14 cellular contexts compared by ENCODE assay signal in the genomic region with DNA sequence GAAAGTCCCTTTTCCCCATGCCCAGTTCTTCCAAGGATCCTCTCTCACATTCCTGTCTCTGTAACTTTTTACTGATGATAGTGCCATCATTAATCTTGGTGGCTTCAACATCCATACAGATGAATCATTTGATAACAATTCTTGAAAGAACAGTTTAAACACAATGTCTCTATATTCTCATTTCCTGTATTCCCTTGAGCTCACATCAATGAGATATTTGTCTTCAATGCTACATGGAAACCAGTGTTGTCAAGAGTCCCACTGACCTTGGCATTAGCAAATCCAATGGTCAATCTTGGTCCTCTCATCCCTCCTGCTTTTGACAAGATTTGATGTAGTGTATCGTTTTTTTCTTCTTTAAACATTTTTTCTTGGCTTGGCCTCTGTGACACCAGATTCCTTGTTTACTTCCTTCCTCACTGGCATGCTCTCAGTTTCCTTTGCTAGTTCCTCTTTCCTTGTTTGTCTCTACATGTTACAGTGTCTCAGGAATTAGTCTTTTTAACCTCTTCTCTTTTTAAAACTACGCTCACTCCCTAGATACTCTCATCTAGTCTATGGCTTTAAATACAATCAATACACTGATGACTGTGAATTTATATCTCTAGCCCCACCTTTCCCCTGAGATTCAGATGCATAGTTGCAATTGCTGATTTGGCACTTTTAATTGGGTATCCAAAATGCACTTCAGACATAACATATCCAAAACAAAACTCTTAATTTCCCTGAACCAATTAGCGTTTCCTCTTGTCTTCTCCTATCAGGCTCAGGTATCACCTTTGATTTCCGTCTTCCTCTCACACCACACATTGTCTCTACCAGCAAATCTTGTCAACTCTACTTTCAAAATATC.
DNase-seq lines count a peak whose midpoint lies in the region; ATAC-seq and TF ChIP-seq lines count a peak whose summit lies in the region.
"Had no signal": no experiment of that assay in that cellular context is flagged by ENCODE, and none has a peak within 500 bp of the region (broad histone marks: within the 10 kb centered on the region; RNA-seq: fewer than 3 reads in every experiment).

No MANE protein-coding gene starts in this region.

- H3K79me2 ChIP-seq in GM23248 (ENCODE audit: insufficient read depth), result no peaks in the 10 kb centered on the region
- no peaks in the 10 kb centered on the region for H3K79me2 ChIP-seq in osteoblast (ENCODE audit: insufficient read depth, low read length)
- no peaks in the 10 kb centered on the region for H3K79me2 ChIP-seq in H9 (ENCODE audit: insufficient read depth, low read length)

- peaks cover 46% of the 10 kb centered on the region for H3K4me1 ChIP-seq in GM23248 (ENCODE audit: insufficient read depth)
- H3K4me1 ChIP-seq in osteoblast (ENCODE audit: insufficient read depth, low read length), result peaks cover 2% of the 10 kb centered on the region
- no peaks in the 10 kb centered on the region for H3K4me1 ChIP-seq in H9 (ENCODE audit: insufficient read depth, low read length)
- H3K4me1 ChIP-seq: suprapubic skin had no signal

- no peak overlapping the region for H3K23ac ChIP-seq in H9 (ENCODE audit: insufficient read length, low read depth, low read length)

- no peaks in the 10 kb centered on the region for H3K27me3 ChIP-seq in GM23248 (replicated peaks; ENCODE audit: insufficient read depth)
- no peaks in the 10 kb centered on the region for H3K27me3 ChIP-seq in osteoblast (ENCODE audit: insufficient read depth, low read length)
- H3K27me3 ChIP-seq in H9 (ENCODE audit: insufficient read depth, low read length), result no peaks in the 10 kb centered on the region
- H3K27me3 ChIP-seq: suprapubic skin had no signal

- H3K79me1 ChIP-seq in H9 (ENCODE audit: insufficient read depth, low read depth, low read length, poor library complexity, severe bottlenecking), result no peaks in the 10 kb centered on the region

- H2BK120ac ChIP-seq in H9 (ENCODE audit: low read depth, low read length, poor library complexity, severe bottlenecking), result no peak overlapping the region

- no peak overlapping the region for H3K14ac ChIP-seq in H9 (ENCODE audit: insufficient read depth, low read length)

- no peak overlapping the region for H3T11ph ChIP-seq in H9 (ENCODE audit: low read length)

- H3K9me3 ChIP-seq in GM23248 (ENCODE audit: low read depth) (no peaks in the 10 kb centered on the region), osteoblast (ENCODE audit: low read depth, low read length) (no peaks in the 10 kb centered on the region), H9 (ENCODE audit: control insufficient read depth, low read depth, low read length) (no peaks in the 10 kb centered on the region)
- H3K9me3 ChIP-seq: suprapubic skin had no signal

- H3K4me1 Mint-ChIP-seq in central memory CD8-positive, alpha-beta T cell, result no peaks in the 10 kb centered on the region
- H3K4me1 Mint-ChIP-seq in H9, result no peaks in the 10 kb centered on the region

- H4K20me1 ChIP-seq in GM23248 (ENCODE audit: insufficient read depth), result no peaks in the 10 kb centered on the region
- H4K20me1 ChIP-seq in osteoblast (ENCODE audit: insufficient read depth, low read length), result no peaks in the 10 kb centered on the region
- H4K20me1 ChIP-seq in H9 (ENCODE audit: control insufficient read depth, insufficient read depth, insufficient read length), result no peaks in the 10 kb centered on the region

- no peak overlapping the region for H2BK20ac ChIP-seq in H9 (ENCODE audit: low read depth, low read length, poor library complexity, severe bottlenecking)

- no peak overlapping the region for H4K8ac ChIP-seq in H9 (replicated peaks; ENCODE audit: insufficient read length, low read depth, low read length)

- no peak overlapping the region for H2BK5ac ChIP-seq in H9 (ENCODE audit: insufficient read length, low read length)

- no peaks in the 10 kb centered on the region for H3K9me3 Mint-ChIP-seq in central memory CD8-positive, alpha-beta T cell
- H3K9me3 Mint-ChIP-seq in H9, result no peaks in the 10 kb centered on the region

- no peak overlapping the region for H3K4ac ChIP-seq in H9 (ENCODE audit: low read depth, low read length)

- no peak overlapping the region for H4K5ac ChIP-seq in H9 (ENCODE audit: insufficient read length, low read depth, low read length)

- H3K4me2 ChIP-seq in GM23248 (ENCODE audit: unreplicated experiment) (no peak overlapping the region), osteoblast (ENCODE audit: insufficient read depth, low read length) (no peak overlapping the region), H9 (ENCODE audit: insufficient read depth, insufficient read length, low read length) (no peak overlapping the region)

- in situ Hi-C loops in GM23248 (cut with MboI), result loop anchor here (10.0 kb wide), 1 partner anchor 248 kb away; no protein-coding TSS in a partner anchor

- no peak overlapping the region for H3K4me3 Mint-ChIP-seq in central memory CD8-positive, alpha-beta T cell
- H3K4me3 Mint-ChIP-seq in H9, result no peak overlapping the region

- peak overlapping the region; percentile 10 for H3K27ac Mint-ChIP-seq in central memory CD8-positive, alpha-beta T cell (ENCODE audit: low read depth)
- no peak overlapping the region for H3K27ac Mint-ChIP-seq in H9

- H3K36me3 Mint-ChIP-seq in central memory CD8-positive, alpha-beta T cell (ENCODE audit: insufficient read depth), result peaks cover 1% of the 10 kb centered on the region
- no peaks in the 10 kb centered on the region; a peak in 1 of 7 replicates for H3K36me3 Mint-ChIP-seq in H9 (ENCODE audit: insufficient read depth in 1 of 3, low read depth in 3 of 3)

- no peak overlapping the region for H2AFZ ChIP-seq in GM23248
- no peak overlapping the region for H2AFZ ChIP-seq in osteoblast (ENCODE audit: low read length)
- no peak overlapping the region for H2AFZ ChIP-seq in H9 (ENCODE audit: low read length)

- H3K36me3 ChIP-seq in GM23248 (ENCODE audit: low read depth), result peaks cover 10% of the 10 kb centered on the region; the same call in 1 of the 2 replicates
- no peaks in the 10 kb centered on the region for H3K36me3 ChIP-seq in osteoblast (ENCODE audit: insufficient read depth, low read length)

- no peaks in the 10 kb centered on the region for H3K9me2 ChIP-seq in GM23248 (ENCODE audit: insufficient read depth)

- peak overlapping the region; percentile 47; the same call in 1 of the 2 replicates for H3K27ac ChIP-seq in GM23248
- no peak overlapping the region for H3K27ac ChIP-seq in osteoblast (ENCODE audit: low read depth, low read length)
- H3K27ac ChIP-seq in H9 (ENCODE audit: insufficient read length, low read depth, low read length), result no peak overlapping the region
- H3K27ac ChIP-seq: suprapubic skin had no signal

- H3K56ac ChIP-seq in H9 (ENCODE audit: insufficient read length, low read depth, low read length), result no peak overlapping the region

- no peaks in the 10 kb centered on the region for H3K27me3 Mint-ChIP-seq in central memory CD8-positive, alpha-beta T cell
- no peaks in the 10 kb centered on the region for H3K27me3 Mint-ChIP-seq in H9 (ENCODE audit: low read depth)

- TF ChIP-seq CTCF in osteoblast (IDR thresholded peaks at IDR 0.05; ENCODE audit: extremely low read depth, low read depth, low read length) (no peak), H9 (conservative IDR thresholded peaks at IDR 0.05) (no peak)

- no peak for ATAC-seq in central memory CD8-positive, alpha-beta T cell (replicated peaks; ENCODE audit: extremely low read depth, poor library complexity, severe bottlenecking)
- ATAC-seq in HG02840 (IDR thresholded peaks at IDR 0.05; ENCODE audit: low FRiP score, unreplicated experiment) (no peak), GM21367 (IDR thresholded peaks at IDR 0.05; ENCODE audit: unreplicated experiment) (no peak)

- no peak overlapping the region for H4K91ac ChIP-seq in H9 (ENCODE audit: insufficient read length, low read depth, low read length)

- H3K9ac ChIP-seq in GM23248 (no peak overlapping the region), H9 (ENCODE audit: extremely low read depth, insufficient read length, low read length) (no peak overlapping the region)

- H2BK12ac ChIP-seq in H9 (ENCODE audit: insufficient read length, low read depth, low read length), result no peak overlapping the region

- no peak overlapping the region for H2AK5ac ChIP-seq in H9 (ENCODE audit: insufficient read length, low read length)

- 98% methylated on average over 4 of the region's 4 CpGs for WGBS in GM23248 (ENCODE audit: low coverage in 1 of 2, low lambda C conversion rate in 2 of 2, missing lambda C conversion rate in 2 of 2), 2 experiments
- WGBS in H9 (ENCODE audit: extremely low coverage, insufficient read length, low lambda C conversion rate), result no CpG with 5 or more reads among the region's 4 CpGs

- H3F3A ChIP-seq in GM23248 (ENCODE audit: insufficient read depth), result peaks cover 48% of the 10 kb centered on the region

- H2BK15ac ChIP-seq in H9 (ENCODE audit: low read depth, low read length), result no peak overlapping the region

- no peaks in the 10 kb centered on the region for H3K23me2 ChIP-seq in H9 (ENCODE audit: insufficient read length, low read depth, low read length, poor library complexity, severe bottlenecking)

- DNase-seq in GM23248 (no peak), OCI-M1 (lab: John Stamatoyannopoulos, UW) (peak; percentile 9), osteoblast (ENCODE audit: insufficient read length, low spot score, missing footprints) (peak; percentile 57), SHP77 treated with DMSO at 0.1 percent for 48 hours (lab: John Stamatoyannopoulos, UW) (no peak), H9 (no peak)
- DNase-seq in central memory CD8-positive, alpha-beta T cell (ENCODE audit: low spot score in 2 of 2), result no peak
- DNase-seq: activated CD8-positive, alpha-beta memory T cell treated with anti-CD3 and anti-CD28 coated beads for 24 hours; amniotic stem cell; DMS79 treated with DMSO at 0.1 percent for 48 hours; NCI-H1417 treated with DMSO at 0.1 percent for 48 hours; Right ventricle myocardium superior had no signal

- H3K18ac ChIP-seq in H9 (ENCODE audit: insufficient read length, low read depth, low read length), result no peak overlapping the region

- H3K4me3 ChIP-seq in GM23248 (no peak overlapping the region), osteoblast (ENCODE audit: insufficient read depth, low read length) (no peak overlapping the region)
- H3K4me3 ChIP-seq: suprapubic skin had no signal

Comparison
In these comparisons a context has a peak if more than half of its experiments do, and no peak if none do; other contexts are left out.
1. DNase-seq: peak in OCI-M1 (single experiment) and osteoblast (single experiment); none in GM23248 (single experiment), central memory CD8-positive, alpha-beta T cell (0 of 2), SHP77 treated with DMSO at 0.1 percent for 48 hours (single experiment) and H9 (single experiment).